Comparison of ENCODE assay signal across 8 cellular contexts in the genomic region with DNA sequence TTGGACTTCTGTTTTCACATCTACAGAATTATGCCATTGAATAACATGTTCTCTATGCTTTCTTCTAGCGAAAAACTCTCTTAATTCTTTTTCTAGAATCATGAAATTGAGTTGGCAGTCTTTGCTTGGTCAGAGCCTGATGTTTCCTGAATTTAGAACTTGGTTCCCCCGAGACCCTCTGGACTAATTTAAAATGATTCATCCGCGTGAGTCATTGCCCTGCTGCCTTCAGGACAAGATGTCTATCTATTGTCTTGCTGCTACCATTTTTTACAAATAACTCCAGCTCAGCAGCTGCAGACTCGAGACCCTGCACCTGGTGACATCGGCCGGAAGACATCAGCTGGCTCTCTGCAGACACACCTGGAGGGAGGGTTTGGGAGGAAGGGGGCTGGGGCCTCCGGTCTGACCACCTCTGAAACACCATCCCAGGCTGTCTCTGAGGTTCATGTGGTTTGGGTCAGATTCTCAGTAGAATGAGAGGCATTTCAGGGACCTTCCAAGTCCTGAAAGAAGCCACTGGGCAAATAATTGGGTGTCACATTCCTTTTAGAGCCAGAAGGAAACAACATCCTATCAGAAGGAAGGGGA. TPM values are rescaled to one million over a fixed set of nuclear protein-coding genes. Genes with fewer than 3 reads are reported as not detected.
DNase-seq lines count a peak whose midpoint lies in the region; ATAC-seq and TF ChIP-seq lines count a peak whose summit lies in the region.

No MANE protein-coding gene starts in this region.

- H3K4me1 Mint-ChIP-seq in Caco-2 (ENCODE audit: low read depth, unreplicated experiment): peaks cover 36% of the 10 kb centered on the region
- peaks cover 68% of the 10 kb centered on the region for H3K4me1 Mint-ChIP-seq in activated B cell treated with CpG ODN at 0.5 μM for 24 hours
- H3K4me1 Mint-ChIP-seq in natural killer cell: peaks cover 59 to 75% of the 10 kb centered on the region in 2 donors

- no peaks in the 10 kb centered on the region for H3K9me3 Mint-ChIP-seq in Caco-2 (ENCODE audit: unreplicated experiment)
- no peaks in the 10 kb centered on the region for H3K9me3 Mint-ChIP-seq in activated B cell treated with CpG ODN at 0.5 μM for 24 hours
- H3K9me3 Mint-ChIP-seq in natural killer cell: no peaks in the 10 kb centered on the region

- TF ChIP-seq CTCF in Caco-2 (IDR thresholded peaks at IDR 0.05; ENCODE audit: insufficient read depth in 1 of 2, low read depth in 1 of 2, low read length in 1 of 2, severe bottlenecking in 1 of 2, unreplicated experiment in 1 of 2): no peak
- no peak for TF ChIP-seq CTCF in activated B cell treated with CpG ODN at 0.5 μM for 24 hours (IDR thresholded peaks at IDR 0.05)
- TF ChIP-seq CTCF in natural killer cell (IDR thresholded peaks at IDR 0.05): no peak

- H3K27me3 ChIP-seq in Caco-2 (replicated peaks; ENCODE audit: control insufficient read depth, insufficient read depth, low read length): no peaks in the 10 kb centered on the region
- no peaks in the 10 kb centered on the region for H3K27me3 ChIP-seq in MG63

- peaks cover 79% of the 10 kb centered on the region for H3K4me1 ChIP-seq in Caco-2

- no peaks in the 10 kb centered on the region for H3K36me3 ChIP-seq in Caco-2 (ENCODE audit: control insufficient read depth, insufficient read depth, low read length)
- no peaks in the 10 kb centered on the region for H3K36me3 ChIP-seq in MG63

- CTCF ChIA-PET in Caco-2 (lab: Charles Lee): no interaction called here
- CTCF ChIA-PET in activated B cell treated with CpG ODN at 0.5 μM for 24 hours (lab: Charles Lee): interaction anchor here (1.1 to 1.4 kb wide), 2 partner anchors 21 to 46 kb away, joined by 3 to 5 read pairs; a partner anchor contains a TSS

- H3K4me3 Mint-ChIP-seq in Caco-2 (ENCODE audit: unreplicated experiment): peak overlapping the region; percentile 58
- peak overlapping the region; percentile 73 for H3K4me3 Mint-ChIP-seq in activated B cell treated with CpG ODN at 0.5 μM for 24 hours
- peak overlapping the region; percentile 66 for H3K4me3 Mint-ChIP-seq in natural killer cell

- ATAC-seq in GM21737 (IDR thresholded peaks at IDR 0.05; ENCODE audit: unreplicated experiment) (peak; percentile 52), activated B cell treated with CpG ODN at 0.5 μM for 24 hours (ENCODE audit: low read depth) (peak; percentile 69), natural killer cell (peak in 1 of 3 donors; percentile 3)

- DNase-seq in Caco-2 (peak; percentile 68 to 80), MG63 (peak; percentile 74), activated B cell treated with CpG ODN at 0.5 μM for 24 hours (peak; percentile 47), dermis blood vessel endothelial cell (peak; percentile 98), natural killer cell (peak; percentile 49), NCI-H524 treated with DMSO at 0.1 percent for 48 hours (lab: John Stamatoyannopoulos, UW) (no peak), NCI-H2029 (lab: John Stamatoyannopoulos, UW) (no peak)

- H3K36me3 Mint-ChIP-seq in Caco-2 (ENCODE audit: insufficient read depth, unreplicated experiment) (peaks cover 10% of the 10 kb centered on the region), activated B cell treated with CpG ODN at 0.5 μM for 24 hours (ENCODE audit: low read depth) (no peaks in the 10 kb centered on the region), natural killer cell (no peaks in the 10 kb centered on the region)

- intact Hi-C loops in Caco-2 (cut with micrococcal nuclease; ENCODE audit: unreplicated experiment) (loop anchor here (1.0 kb wide), 3 partner anchors 19 to 46 kb away; a partner anchor contains a TSS), activated B cell treated with CpG ODN at 0.5 μM for 24 hours (cut with micrococcal nuclease) (loop anchor here (1.0 to 2.0 kb wide), 7 partner anchors 21 to 527 kb away; a partner anchor contains a TSS), natural killer cell (cut with micrococcal nuclease) (loop anchor here (1.0 to 10.0 kb wide), 4 partner anchors 24 to 1489 kb away; no protein-coding TSS in a partner anchor)

- no peaks in the 10 kb centered on the region for H3K9me3 ChIP-seq in Caco-2
- no peaks in the 10 kb centered on the region for H3K9me3 ChIP-seq in MG63

- H3K27ac Mint-ChIP-seq in Caco-2 (ENCODE audit: unreplicated experiment) (peak overlapping the region; percentile 84), activated B cell treated with CpG ODN at 0.5 μM for 24 hours (peak overlapping the region; percentile 92), natural killer cell (no peak overlapping the region)

- no TSS peak for BruUV-seq in Caco-2 (replicated peaks; lab: Mats Ljungman, UMichigan)

- H3K27me3 Mint-ChIP-seq in Caco-2 (ENCODE audit: insufficient read depth, unreplicated experiment): no peaks in the 10 kb centered on the region
- no peaks in the 10 kb centered on the region for H3K27me3 Mint-ChIP-seq in activated B cell treated with CpG ODN at 0.5 μM for 24 hours
- H3K27me3 Mint-ChIP-seq in natural killer cell (ENCODE audit: low read depth in 2 of 2): no peaks in the 10 kb centered on the region

- H3K4me3 ChIP-seq in Caco-2 (ENCODE audit: low read depth, low read length) (no peak overlapping the region), MG63 (peak overlapping the region; percentile 4; the same call in 1 of the 2 replicates)

- POLR2A ChIA-PET in Caco-2 (lab: Charles Lee): interaction anchor here (0.9 to 3.5 kb wide), 3 partner anchors 18 to 46 kb away, joined by 5 to 49 read pairs (median 7); a partner anchor contains a TSS
- POLR2A ChIA-PET in activated B cell treated with CpG ODN at 0.5 μM for 24 hours (lab: Charles Lee): interaction anchor here (0.6 to 4.7 kb wide), 10 partner anchors 15 to 325 kb away, joined by 3 to 144 read pairs (median 6); a partner anchor contains a TSS

RNA-seq across cellular contexts. Expression of a gene that starts 20.9 kb away (rescaled TPM):
- 78.5 and 84.5 TPM in 2 replicates for total RNA-seq in Caco-2 (2022)
- 38.8 and 40.4 TPM in 2 replicates for total RNA-seq in MG63 (2014; rRNA removed; shearing (Covaris generic); ENCODE audit: low replicate concordance)
- total RNA-seq in activated B cell treated with CpG ODN at 0.5 μM for 24 hours: 134 and 151 TPM in 2 replicates
- total RNA-seq in dermis blood vessel endothelial cell: 101 and 205 TPM in 2 replicates
- total RNA-seq in natural killer cell: 1,000 to 10,000 TPM; 1,044 to 1,768 (median 1,056) TPM

Comparison
In these comparisons a context has a peak if more than half of its experiments do, and no peak if none do; other contexts are left out.
1. DNase-seq: peak in Caco-2 (2 of 2), MG63 (single experiment), activated B cell treated with CpG ODN at 0.5 μM for 24 hours (single experiment), dermis blood vessel endothelial cell (single experiment) and natural killer cell (single experiment); none in NCI-H524 treated with DMSO at 0.1 percent for 48 hours (single experiment) and NCI-H2029 (single experiment).
2. H3K27ac Mint-ChIP-seq: peak in Caco-2 (single experiment) and activated B cell treated with CpG ODN at 0.5 μM for 24 hours (single experiment); none in natural killer cell (0 of 2).
3. Peak in every context shown above with its lines, with median percentiles within 50 percentile points of each other: H3K4me3 Mint-ChIP-seq.